In the genomic region with DNA sequence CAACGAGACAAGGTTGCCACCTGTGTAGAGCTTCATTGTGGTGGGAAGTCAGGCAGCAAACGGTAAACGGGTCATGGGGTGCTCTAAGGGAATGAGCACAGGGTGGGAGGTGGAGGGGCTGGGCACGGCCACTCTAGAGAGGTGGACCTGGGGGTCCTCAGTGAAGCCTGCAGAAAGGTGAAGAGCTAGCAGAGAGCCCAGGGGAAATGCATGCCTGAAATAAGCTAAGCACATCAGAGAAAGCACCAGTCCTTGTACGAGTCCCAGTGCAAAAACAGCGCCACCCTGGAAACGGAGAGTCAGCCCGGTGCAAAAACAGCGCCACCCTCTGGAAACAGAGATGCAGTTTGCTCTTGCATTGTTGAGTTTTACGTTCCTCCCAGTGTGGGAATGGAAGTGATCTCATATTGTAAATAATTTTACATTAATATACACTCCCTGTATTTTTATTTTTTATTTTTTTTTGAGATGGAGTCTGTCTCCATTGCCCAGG, we compare ENCODE assay signal across 8 cellular contexts.
A peak's percentile ranks its signal among the peaks of the same experiment; 100 is the strongest.
DNase-seq lines count a peak whose midpoint lies in the region; ATAC-seq, FAIRE-seq and TF ChIP-seq lines count a peak whose summit lies in the region.

No MANE protein-coding gene starts in this region.

- intact Hi-C loops in left lung (cut with DNase I), result loop anchor here in 1 of 2 donors (10.0 kb wide), 1 partner anchor 186 kb away; no protein-coding TSS in a partner anchor

- FAIRE-seq in A204.1 (lab: Jason Lieb, UNC), result peak; percentile 95

- H3K36me3 ChIP-seq in left lung, result peaks cover 0 to 8% of the 10 kb centered on the region in 2 donors

- in situ Hi-C loops in astrocyte of the spinal cord (cut with HindIII; ENCODE audit: low sequenced_read_pairs), result no loop called here

- peak; percentile 47 for DNase-seq in NOMO-1 treated with DMSO at 0.1 percent for 48 hours (lab: John Stamatoyannopoulos, UW; ENCODE audit: unreplicated experiment)
- no peak for DNase-seq in astrocyte of the spinal cord (ENCODE audit: low read depth, low spot score)
- DNase-seq in left lung, result peak in 1 of 2 donors; percentile 47

- H3K27ac ChIP-seq in left lung, result no peak overlapping the region

- peaks cover 0 to 3% of the 10 kb centered on the region in 2 donors for H3K4me1 ChIP-seq in left lung

- no peaks in the 10 kb centered on the region for H3K27me3 ChIP-seq in left lung

- TF ChIP-seq CTCF in GM12872 (IDR thresholded peaks at IDR 0.05; ENCODE audit: insufficient read depth, low read depth, low read length) (peak; percentile 79), astrocyte of the spinal cord (IDR thresholded peaks at IDR 0.05; ENCODE audit: low read depth, low read length) (peak; percentile 55), left lung (IDR thresholded peaks at IDR 0.05) (peak; percentile 27 to 33)

- H3K4me3 ChIP-seq in astrocyte of the spinal cord (ENCODE audit: low read depth, low read length) (no peak overlapping the region), left lung (no peak overlapping the region)

- peak; percentile 78 for ATAC-seq in left lung
- ATAC-seq in HG03457 (IDR thresholded peaks at IDR 0.05; ENCODE audit: unreplicated experiment), result no peak
- no peak for ATAC-seq in HG03135 (IDR thresholded peaks at IDR 0.05; ENCODE audit: unreplicated experiment)
- no peak for ATAC-seq in GM18858 (IDR thresholded peaks at IDR 0.05; ENCODE audit: unreplicated experiment)

- no peaks in the 10 kb centered on the region for H3K9me3 ChIP-seq in left lung
